16 cellular contexts compared by ENCODE assay signal in genomic region chr3:77835916-77836315, GRCh38.
"Had no signal": no experiment of that assay in that cellular context is flagged by ENCODE, and none has a peak within 500 bp of the region (broad histone marks: within the 10 kb centered on the region; RNA-seq: fewer than 3 reads in every experiment).

No MANE protein-coding gene starts in this region.

- H3K4me3 ChIP-seq: lung had no signal

- DNase-seq: activated CD4-positive, alpha-beta memory T cell treated with anti-CD3 and anti-CD28 coated beads, Interleukin-2, amount 10 ng/mL, durations not matched to agents 7 days and 5 days; activated CD4-positive, alpha-beta T cell treated with anti-CD3 and anti-CD28 coated beads for 48 hours; activated CD4-positive, CD25-positive, alpha-beta regulatory T cell; activated CD8-positive, alpha-beta memory T cell treated with anti-CD3 and anti-CD28 coated beads, Interleukin-2, amount 10 ng/mL, durations not matched to agents 7 days and 5 days; activated naive CD4-positive, alpha-beta T cell treated with Interleukin-2 at 50 U/mL for 16 hours; activated naive CD8-positive, alpha-beta T cell treated with anti-CD3 and anti-CD28 coated beads, Interleukin-2, amount 10 ng/mL, durations not matched to agents 7 days and 5 days; anterior cingulate cortex; caudate nucleus; erythroblast; left cardiac atrium; stimulated activated CD4-positive, alpha-beta T cell treated with anti-CD3 and anti-CD28 coated beads, Interleukin-15, amount 100 ng/mL, for 24 hours; stimulated activated CD4-positive, alpha-beta T cell treated with anti-CD3 and anti-CD28 coated beads, Interleukin-2, amount 100 ng/mL, for 48 hours; stimulated activated naive CD8-positive, alpha-beta T cell treated with anti-CD3 and anti-CD28 coated beads, Interleukin-15, amount 100 ng/mL, for 72 hours; T-cell; trophoblast cell had no signal
